Comparison of ENCODE assay signal across 27 cellular contexts in the genomic region with DNA sequence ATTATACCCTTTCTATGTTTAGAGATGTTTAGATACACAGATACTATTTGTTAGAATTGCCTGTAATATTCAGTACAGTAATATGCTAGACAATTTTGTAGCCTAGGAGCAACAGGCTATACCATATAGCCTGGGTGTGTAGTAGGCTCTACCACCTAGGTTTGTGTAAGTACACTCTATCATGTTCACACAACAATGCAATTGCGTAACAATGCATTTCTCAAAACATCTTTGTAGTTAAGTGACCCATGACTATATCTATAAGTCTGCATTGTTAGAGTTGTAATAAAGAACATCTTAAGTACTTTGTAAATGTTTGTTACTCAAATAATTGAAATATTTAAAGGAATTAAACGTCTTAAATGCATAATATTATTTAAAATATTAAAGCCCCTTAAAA.
"Had no signal": no experiment of that assay in that cellular context is flagged by ENCODE, and none has a peak within 500 bp of the region (broad histone marks: within the 10 kb centered on the region; RNA-seq: fewer than 3 reads in every experiment).

No MANE protein-coding gene starts in this region.

- DNase-seq: colonic mucosa; effector CD8-positive, alpha-beta T cell; endodermal cell; esophagus squamous epithelium; heart left ventricle; left cardiac atrium; naive thymus-derived CD8-positive, alpha-beta T cell; nephron progenitor cell; nucleus accumbens; right cardiac atrium; stimulated activated CD4-positive, alpha-beta T cell treated with anti-CD3 and anti-CD28 coated beads, Interleukin-12 subunit alpha, Interleukin-12 subunit beta, amount 100 ng/mL, for 4 hours; stimulated activated CD4-positive, alpha-beta T cell treated with anti-CD3 and anti-CD28 coated beads, Interleukin-1b, Interleukin-23, amount 100 ng/mL, for 48 hours; stimulated activated CD4-positive, alpha-beta T cell treated with anti-CD3 and anti-CD28 coated beads, Interleukin-4, amount 100 ng/mL, for 24 hours; stimulated activated naive CD8-positive, alpha-beta T cell treated with anti-CD3 and anti-CD28 coated beads, Interleukin-15, Interleukin-2, amounts not matched to agents 100 U/mL and 50 U/mL, for 24 hours; substantia nigra; testis; tibial artery had no signal

- H3K4me1 Mint-ChIP-seq: central memory CD8-positive, alpha-beta T cell; naive thymus-derived CD8-positive, alpha-beta T cell; stimulated activated memory B cell treated with anti-CD40 and anti-IgM and Interleukin-4, amounts not matched to agents 10 μg/mL and 1 μg/mL and 100 μg/mL, for 72 hours had no signal

- H3K27ac ChIP-seq: colonic mucosa, esophagus squamous epithelium, gastroesophageal sphincter, heart left ventricle, hepatocyte, left lung, prostate gland, testis, tibial artery had no signal

- H3K79me2 ChIP-seq: hepatocyte had no signal

- H3K4me3 ChIP-seq: colonic mucosa, esophagus squamous epithelium, gastroesophageal sphincter, heart left ventricle, hepatocyte, left lung, prostate gland, smooth muscle cell, testis, tibial artery had no signal

- H3K4me2 ChIP-seq: hepatocyte, smooth muscle cell had no signal

- H2AFZ ChIP-seq: hepatocyte had no signal

- H3K27ac Mint-ChIP-seq: dendritic cell treated with granulocyte-macrophage colony-stimulating factor and Interleukin-4, amounts not matched to agents 40 ng/mL and 50 ng/mL, for 4 days; endodermal cell; naive thymus-derived CD8-positive, alpha-beta T cell; nephron progenitor cell; stimulated activated memory B cell treated with anti-CD40 and anti-IgM and Interleukin-4, amounts not matched to agents 10 μg/mL and 1 μg/mL and 100 μg/mL, for 72 hours; type B pancreatic cell had no signal

- ATAC-seq: gastroesophageal sphincter; heart left ventricle; left cardiac atrium; left lung; naive thymus-derived CD8-positive, alpha-beta T cell; right cardiac atrium; stimulated activated memory B cell treated with anti-CD40 and anti-IgM and Interleukin-4, amounts not matched to agents 10 μg/mL and 1 μg/mL and 100 μg/mL, for 72 hours; stimulated activated naive CD8-positive, alpha-beta T cell treated with anti-CD3 and anti-CD28 coated beads, Interleukin-15, Interleukin-2, amounts not matched to agents 100 U/mL and 50 U/mL, for 24 hours had no signal

- H3K36me3 Mint-ChIP-seq: naive thymus-derived CD8-positive, alpha-beta T cell; stimulated activated memory B cell treated with anti-CD40 and anti-IgM and Interleukin-4, amounts not matched to agents 10 μg/mL and 1 μg/mL and 100 μg/mL, for 72 hours; type B pancreatic cell had no signal

- H3K36me3 ChIP-seq: colonic mucosa, esophagus squamous epithelium, gastroesophageal sphincter, heart left ventricle, left lung, prostate gland, tibial artery had no signal

- FAIRE-seq: urothelium cell line had no signal

- H3K4me1 ChIP-seq: colonic mucosa, esophagus squamous epithelium, gastroesophageal sphincter, heart left ventricle, left lung, prostate gland, testis, tibial artery had no signal

- H3K9me3 ChIP-seq: colonic mucosa, esophagus squamous epithelium, gastroesophageal sphincter, left lung, prostate gland, testis, tibial artery had no signal

- H3K4me3 Mint-ChIP-seq: central memory CD8-positive, alpha-beta T cell; dendritic cell treated with granulocyte-macrophage colony-stimulating factor and Interleukin-4, amounts not matched to agents 40 ng/mL and 50 ng/mL, for 4 days; endodermal cell; naive thymus-derived CD8-positive, alpha-beta T cell; nephron progenitor cell; stimulated activated memory B cell treated with anti-CD40 and anti-IgM and Interleukin-4, amounts not matched to agents 10 μg/mL and 1 μg/mL and 100 μg/mL, for 72 hours; type B pancreatic cell had no signal

- H3K27me3 ChIP-seq: colonic mucosa, esophagus squamous epithelium, gastroesophageal sphincter, heart left ventricle, hepatocyte, left lung, testis, tibial artery had no signal

- H3K9me3 Mint-ChIP-seq: central memory CD8-positive, alpha-beta T cell; dendritic cell treated with granulocyte-macrophage colony-stimulating factor and Interleukin-4, amounts not matched to agents 40 ng/mL and 50 ng/mL, for 4 days; endodermal cell; naive thymus-derived CD8-positive, alpha-beta T cell; nephron progenitor cell had no signal

- H3K27me3 Mint-ChIP-seq: central memory CD8-positive, alpha-beta T cell; dendritic cell treated with granulocyte-macrophage colony-stimulating factor and Interleukin-4, amounts not matched to agents 40 ng/mL and 50 ng/mL, for 4 days; type B pancreatic cell had no signal
